In genomic region chr15:90154246-90154645, GRCh38 we compare ENCODE assay signal across 15 cellular contexts.
"Had no signal": no experiment of that assay in that cellular context is flagged by ENCODE, and none has a peak within 500 bp of the region (broad histone marks: within the 10 kb centered on the region; RNA-seq: fewer than 3 reads in every experiment).

No MANE protein-coding gene starts in this region.

- DNase-seq: activated CD4-positive, alpha-beta T cell treated with anti-CD3 and anti-CD28 coated beads, Interleukin-2, amount 10 ng/mL, durations not matched to agents 24 days and 14 days; activated CD4-positive, CD25-positive, alpha-beta regulatory T cell; activated naive CD4-positive, alpha-beta T cell; aorta; effector memory CD4-positive, alpha-beta T cell; mucosa of descending colon; naive thymus-derived CD8-positive, alpha-beta T cell; stimulated activated naive CD8-positive, alpha-beta T cell treated with anti-CD3 and anti-CD28 coated beads, Interleukin-15, amount 100 ng/mL, for 72 hours; T-helper 17 cell; testis had no signal

- H3K36me3 ChIP-seq: right atrium auricular region had no signal

- H3K36me3 Mint-ChIP-seq: naive thymus-derived CD8-positive, alpha-beta T cell had no signal

- ATAC-seq: foreskin keratinocyte; mucosa of descending colon; naive thymus-derived CD8-positive, alpha-beta T cell; stimulated activated naive CD8-positive, alpha-beta T cell treated with anti-CD3 and anti-CD28 coated beads, Interleukin-15, amount 100 ng/mL, for 72 hours; T-helper 17 cell had no signal

- H3K27me3 ChIP-seq: foreskin keratinocyte, right atrium auricular region, testis had no signal

- H3K4me3 Mint-ChIP-seq: activated CD4-positive, alpha-beta T cell treated with anti-CD3 and anti-CD28 coated beads, Interleukin-2, amount 10 ng/mL, durations not matched to agents 24 days and 14 days; dendritic cell treated with granulocyte-macrophage colony-stimulating factor and Interleukin-4, amounts not matched to agents 40 ng/mL and 50 ng/mL, for 4 days; naive thymus-derived CD8-positive, alpha-beta T cell; stimulated activated naive CD8-positive, alpha-beta T cell treated with anti-CD3 and anti-CD28 coated beads, Interleukin-15, amount 100 ng/mL, for 72 hours; T-helper 17 cell had no signal

- FAIRE-seq: bronchial epithelial cell had no signal

- H3K9me3 ChIP-seq: mucosa of descending colon, right atrium auricular region, testis had no signal

- H3K27ac Mint-ChIP-seq: activated CD4-positive, alpha-beta T cell treated with anti-CD3 and anti-CD28 coated beads, Interleukin-2, amount 10 ng/mL, durations not matched to agents 24 days and 14 days; dendritic cell treated with granulocyte-macrophage colony-stimulating factor and Interleukin-4, amounts not matched to agents 40 ng/mL and 50 ng/mL, for 4 days; T-helper 17 cell had no signal

- H3K27me3 Mint-ChIP-seq: activated CD4-positive, alpha-beta T cell treated with anti-CD3 and anti-CD28 coated beads, Interleukin-2, amount 10 ng/mL, durations not matched to agents 24 days and 14 days; naive thymus-derived CD8-positive, alpha-beta T cell; stimulated activated naive CD8-positive, alpha-beta T cell treated with anti-CD3 and anti-CD28 coated beads, Interleukin-15, amount 100 ng/mL, for 72 hours; T-helper 17 cell had no signal

- H3K27ac ChIP-seq: foreskin keratinocyte, right atrium auricular region, testis had no signal

- H3K4me3 ChIP-seq: lung, mucosa of descending colon, right atrium auricular region, testis had no signal

- H3K9me3 Mint-ChIP-seq: activated CD4-positive, alpha-beta T cell treated with anti-CD3 and anti-CD28 coated beads, Interleukin-2, amount 10 ng/mL, durations not matched to agents 24 days and 14 days; dendritic cell treated with granulocyte-macrophage colony-stimulating factor and Interleukin-4, amounts not matched to agents 40 ng/mL and 50 ng/mL, for 4 days; naive thymus-derived CD8-positive, alpha-beta T cell; stimulated activated naive CD8-positive, alpha-beta T cell treated with anti-CD3 and anti-CD28 coated beads, Interleukin-15, amount 100 ng/mL, for 72 hours had no signal
